24 cellular contexts compared by ENCODE assay signal in genomic region chr17:69943058-69943457, GRCh38.
"Had no signal": no experiment of that assay in that cellular context is flagged by ENCODE, and none has a peak within 500 bp of the region (broad histone marks: within the 10 kb centered on the region; RNA-seq: fewer than 3 reads in every experiment).

No MANE protein-coding gene starts in this region.

- DNase-seq: colonic mucosa; cortex of kidney; effector CD8-positive, alpha-beta T cell; effector memory CD8-positive, alpha-beta T cell; endodermal cell; erythroblast; esophagus squamous epithelium; foreskin fibroblast; foreskin melanocyte; gastrocnemius medialis; glutamatergic neuron; head of caudate nucleus; heart right ventricle; hippocampal formation; islet precursor cell; left cardiac atrium; left lung; left ventricle myocardium superior; lower lobe of right lung; mesenchymal stem cell; mucosa of descending colon; naive B cell had no signal

- H3K9me3 ChIP-seq: colonic mucosa, esophagus squamous epithelium, gastrocnemius medialis, heart right ventricle, left lung, lower lobe of right lung, mucosa of descending colon had no signal

- H3K27me3 ChIP-seq: colonic mucosa, esophagus squamous epithelium, gastrocnemius medialis, heart right ventricle, left lung had no signal

- H3K27ac ChIP-seq: colonic mucosa, epithelial cell of prostate, esophagus squamous epithelium, gastrocnemius medialis, heart right ventricle, left lung, lower lobe of right lung had no signal

- H3K4me3 ChIP-seq: colonic mucosa, esophagus squamous epithelium, gastrocnemius medialis, heart right ventricle, left lung, lower lobe of right lung, mucosa of descending colon had no signal

- H3K36me3 ChIP-seq: colonic mucosa, esophagus squamous epithelium, gastrocnemius medialis, heart right ventricle, left lung, lower lobe of right lung had no signal

- FAIRE-seq: endometrium had no signal

- H3K4me1 ChIP-seq: colonic mucosa, esophagus squamous epithelium, left lung, lower lobe of right lung had no signal
